Comparison of ENCODE assay signal across 8 cellular contexts in genomic region chr6:100719883-100720682, GRCh38.
A peak's percentile ranks its signal among the peaks of the same experiment; 100 is the strongest.
DNase-seq lines count a peak whose midpoint lies in the region; ATAC-seq and TF ChIP-seq lines count a peak whose summit lies in the region.

No MANE protein-coding gene starts in this region.

- H3K4me3 ChIP-seq in left ventricle myocardium inferior: peak overlapping the region; percentile 44
- H3K4me3 ChIP-seq in tibial artery: no peak overlapping the region

- H3K36me3 ChIP-seq in left ventricle myocardium inferior: peaks cover 7% of the 10 kb centered on the region
- H3K36me3 ChIP-seq in tibial artery: peaks cover 4 to 14% (median 5%) of the 10 kb centered on the region in 3 donors

- peaks cover 9% of the 10 kb centered on the region for H3K4me1 ChIP-seq in left ventricle myocardium inferior
- no peaks in the 10 kb centered on the region for H3K4me1 ChIP-seq in tibial artery

- peaks cover 9% of the 10 kb centered on the region for H3K4me1 Mint-ChIP-seq in T-helper 2 cell treated with Interferon-gamma antibody and Interleukin-4, amounts not matched to agents 5 μg/mL and 100 μg/mL, for 36 hours (ENCODE audit: low read depth)

- H3K27me3 ChIP-seq in left ventricle myocardium inferior (ENCODE audit: low read depth) (no peaks in the 10 kb centered on the region), tibial artery (no peaks in the 10 kb centered on the region)

- peak overlapping the region; percentile 42 for H3K27ac Mint-ChIP-seq in T-helper 2 cell treated with Interferon-gamma antibody and Interleukin-4, amounts not matched to agents 5 μg/mL and 100 μg/mL, for 36 hours

- no peaks in the 10 kb centered on the region for H3K27me3 Mint-ChIP-seq in T-helper 2 cell treated with Interferon-gamma antibody and Interleukin-4, amounts not matched to agents 5 μg/mL and 100 μg/mL, for 36 hours (ENCODE audit: low read depth)

- peaks cover 29% of the 10 kb centered on the region for H3K36me3 Mint-ChIP-seq in T-helper 2 cell treated with Interferon-gamma antibody and Interleukin-4, amounts not matched to agents 5 μg/mL and 100 μg/mL, for 36 hours (ENCODE audit: low read depth)

- ATAC-seq in HG03439 (IDR thresholded peaks at IDR 0.05; ENCODE audit: unreplicated experiment): peak; percentile 57

- H3K27ac ChIP-seq in left ventricle myocardium inferior (replicated peaks) (peak overlapping the region; percentile 25), tibial artery (no peak overlapping the region)

- peak overlapping the region; percentile 27 for H3K4me3 Mint-ChIP-seq in T-helper 2 cell treated with Interferon-gamma antibody and Interleukin-4, amounts not matched to agents 5 μg/mL and 100 μg/mL, for 36 hours

- TF ChIP-seq CTCF in left ventricle myocardium inferior (IDR thresholded peaks at IDR 0.05; ENCODE audit: borderline replicate concordance) (peak; percentile 65), tibial artery (IDR thresholded peaks at IDR 0.05) (peak in 1 of 2 experiments; percentile 15)

- no peaks in the 10 kb centered on the region for H3K9me3 Mint-ChIP-seq in T-helper 2 cell treated with Interferon-gamma antibody and Interleukin-4, amounts not matched to agents 5 μg/mL and 100 μg/mL, for 36 hours

- intact Hi-C loops in left ventricle myocardium inferior (cut with micrococcal nuclease) (no loop called here), tibial artery (cut with DNase I; ENCODE audit: low total_unique reads) (no loop called here)

- DNase-seq in NCI-H446 (lab: John Stamatoyannopoulos, UW) (peak; percentile 29 to 52), NCI-H446 treated with DMSO at 0.1 percent for 48 hours (lab: John Stamatoyannopoulos, UW) (no peak), left ventricle myocardium inferior (no peak), C1 segment of cervical spinal cord (lab: John Stamatoyannopoulos, UW) (no peak), tibial artery (no peak)
- DNase-seq in T-helper 2 cell treated with Interferon-gamma antibody and Interleukin-4, amounts not matched to agents 5 μg/mL and 100 μg/mL, for 36 hours (ENCODE audit: low spot score): no peak
- no peak for DNase-seq in activated naive CD4-positive, alpha-beta T cell treated with Interleukin-2 at 50 U/mL for 16 hours

- peaks cover 9% of the 10 kb centered on the region for H3K9me3 ChIP-seq in left ventricle myocardium inferior (replicated peaks)
- H3K9me3 ChIP-seq in tibial artery: no peaks in the 10 kb centered on the region

Comparison
In these comparisons a context has a peak if more than half of its experiments do, and no peak if none do; other contexts are left out.
1. DNase-seq: peak in NCI-H446 (2 of 2); none in NCI-H446 treated with DMSO at 0.1 percent for 48 hours (single experiment), T-helper 2 cell treated with Interferon-gamma antibody and Interleukin-4, amounts not matched to agents 5 μg/mL and 100 μg/mL, for 36 hours (single experiment), left ventricle myocardium inferior (single experiment), C1 segment of cervical spinal cord (0 of 14), tibial artery (0 of 2) and activated naive CD4-positive, alpha-beta T cell treated with Interleukin-2 at 50 U/mL for 16 hours (single experiment).